In genomic region chr17:48723555-48724239, GRCh38 we compare ENCODE assay signal across 10 cellular contexts. TPM values are rescaled to one million over a fixed set of nuclear protein-coding genes. Genes with fewer than 3 reads are reported as not detected.
DNase-seq lines count a peak whose midpoint lies in the region; ATAC-seq and TF ChIP-seq lines count a peak whose summit lies in the region.
"Had no signal": no experiment of that assay in that cellular context is flagged by ENCODE, and none has a peak within 500 bp of the region (broad histone marks: within the 10 kb centered on the region; RNA-seq: fewer than 3 reads in every experiment).

No MANE protein-coding gene starts in this region.

- H3K27ac ChIP-seq in neural cell (ENCODE audit: low read length) = no peak overlapping the region
- H3K27ac ChIP-seq: heart right ventricle had no signal

- DNase-seq in Daoy (ENCODE audit: low read depth) = peak; percentile 35
- peak; percentile 90 for DNase-seq in MG63
- no peak for DNase-seq in central memory CD8-positive, alpha-beta T cell (ENCODE audit: low spot score in 2 of 2)
- no peak for DNase-seq in NCI-H1694 (lab: John Stamatoyannopoulos, UW)
- no peak for DNase-seq in NCI-H82 treated with DMSO at 0.1 percent for 48 hours (lab: John Stamatoyannopoulos, UW; ENCODE audit: unreplicated experiment)
- no peak for DNase-seq in NCI-H2081 (lab: John Stamatoyannopoulos, UW)
- DNase-seq in activated CD4-positive, CD25-positive, alpha-beta regulatory T cell (lab: John Stamatoyannopoulos, UW) = no peak

- H3K79me2 ChIP-seq in neural cell (replicated peaks; ENCODE audit: insufficient read depth, low read length) = no peaks in the 10 kb centered on the region

- H3K27me3 ChIP-seq in MG63 (no peaks in the 10 kb centered on the region), neural cell (ENCODE audit: insufficient read depth, low read depth, low read length) (peaks cover 100% of the 10 kb centered on the region)

- no peak for TF ChIP-seq EP300 in neural cell (conservative IDR thresholded peaks at IDR 0.05; ENCODE audit: poor library complexity, severe bottlenecking)

- H3K9ac ChIP-seq in neural cell (ENCODE audit: low read length) = no peak overlapping the region

- peak overlapping the region; percentile 57 for H3K4me3 Mint-ChIP-seq in central memory CD8-positive, alpha-beta T cell

- H3F3A ChIP-seq in neural cell (ENCODE audit: insufficient read depth, low read length, poor library complexity, severe bottlenecking) = no peaks in the 10 kb centered on the region

- no peak overlapping the region for H2AFZ ChIP-seq in neural cell (ENCODE audit: low read depth, low read length)

- no peaks in the 10 kb centered on the region for H3K9me3 Mint-ChIP-seq in central memory CD8-positive, alpha-beta T cell

- H3K36me3 ChIP-seq in MG63 = no peaks in the 10 kb centered on the region; the same call in 1 of the 2 replicates
- H3K36me3 ChIP-seq in neural cell (ENCODE audit: insufficient read depth, low read length) = no peaks in the 10 kb centered on the region
- H3K36me3 ChIP-seq: heart right ventricle had no signal

- peaks cover 100% of the 10 kb centered on the region for H3K27me3 Mint-ChIP-seq in central memory CD8-positive, alpha-beta T cell

- H3K4me2 ChIP-seq in neural cell (ENCODE audit: low read length) = no peak overlapping the region

- no peaks in the 10 kb centered on the region for H3K9me3 ChIP-seq in MG63
- H3K9me3 ChIP-seq in neural cell (ENCODE audit: low read length) = peaks cover 6% of the 10 kb centered on the region
- H3K9me3 ChIP-seq: heart right ventricle had no signal

- H4K20me1 ChIP-seq in neural cell (ENCODE audit: insufficient read depth) = no peaks in the 10 kb centered on the region

- ATAC-seq in central memory CD8-positive, alpha-beta T cell (replicated peaks; ENCODE audit: extremely low read depth, poor library complexity, severe bottlenecking) = peak; percentile 22

- H3K27ac Mint-ChIP-seq in central memory CD8-positive, alpha-beta T cell (ENCODE audit: low read depth) = no peak overlapping the region

- no peak for TF ChIP-seq CTCF in neural cell (IDR thresholded peaks at IDR 0.05; ENCODE audit: poor library complexity, severe bottlenecking)

- no peaks in the 10 kb centered on the region for H3K9me2 ChIP-seq in neural cell (ENCODE audit: insufficient read depth, low read length)

- peak overlapping the region; percentile 60 for H3K4me3 ChIP-seq in MG63
- H3K4me3 ChIP-seq in neural cell (ENCODE audit: low read length) = no peak overlapping the region

- no peak for TF ChIP-seq RAD21 in neural cell (conservative IDR thresholded peaks at IDR 0.05)

- peaks cover 34% of the 10 kb centered on the region for H3K4me1 Mint-ChIP-seq in central memory CD8-positive, alpha-beta T cell

- peaks cover 34% of the 10 kb centered on the region for H3K36me3 Mint-ChIP-seq in central memory CD8-positive, alpha-beta T cell (ENCODE audit: insufficient read depth)

TF ChIP-seq in neural cell, 6 proteins besides CTCF, POLR2A, EP300 and RAD21:
- peak; percentile 17 for TF ChIP-seq POLR2AphosphoS5 (IDR thresholded peaks at IDR 0.05)
- TF ChIP-seq REST (IDR thresholded peaks at IDR 0.05; ENCODE audit: borderline replicate concordance) = no peak
- peak; percentile 66 for TF ChIP-seq EZH2 (IDR thresholded peaks at IDR 0.05; ENCODE audit: borderline replicate concordance, insufficient read depth, low read length, poor library complexity, severe bottlenecking)
- no peak for TF ChIP-seq MXI1 (conservative IDR thresholded peaks at IDR 0.05; ENCODE audit: poor library complexity, severe bottlenecking)

RNA-seq across cellular contexts. Expression of gene PRAC2, which starts 0.7 kb away (rescaled TPM):
- total RNA-seq in Daoy (2014; rRNA removed; shearing (Covaris generic)) = not detected in 2 replicates
- 5.0 TPM in 1 of 2 replicates, not detected in the other for total RNA-seq in MG63 (2014; rRNA removed; shearing (Covaris generic); ENCODE audit: low replicate concordance)
- not detected in 2 replicates for polyA plus RNA-seq in neural cell
- not detected in 2 replicates for polyA minus RNA-seq in neural cell
- total RNA-seq: heart right ventricle, skeletal muscle tissue had no signal
- polyA plus RNA-seq: heart right ventricle had no signal

RNA-seq across cellular contexts. Expression of gene PRAC1, which starts 1.4 kb away (rescaled TPM):
- total RNA-seq in Daoy (2014; rRNA removed; shearing (Covaris generic)) = not detected in 2 replicates
- total RNA-seq in MG63 (2014; rRNA removed; shearing (Covaris generic); ENCODE audit: low replicate concordance) = not detected in 2 replicates
- polyA plus RNA-seq in neural cell = not detected in 2 replicates
- polyA minus RNA-seq in neural cell = not detected in 2 replicates
- total RNA-seq: heart right ventricle, skeletal muscle tissue had no signal
- polyA plus RNA-seq: heart right ventricle had no signal

RNA-seq across cellular contexts. Expression of gene HOXB13, which starts 4.9 kb away (rescaled TPM):
- 2.5 and 3.2 TPM in 2 replicates for total RNA-seq in Daoy (2014; rRNA removed; shearing (Covaris generic))
- total RNA-seq in MG63 (2014; rRNA removed; shearing (Covaris generic); ENCODE audit: low replicate concordance) = 6.1 and 10.2 TPM in 2 replicates
- not detected in 2 replicates for polyA plus RNA-seq in neural cell
- not detected in 2 replicates for polyA minus RNA-seq in neural cell
- total RNA-seq: heart right ventricle, skeletal muscle tissue had no signal
- polyA plus RNA-seq: heart right ventricle had no signal

Comparison
In these comparisons a context has a peak if more than half of its experiments do, and no peak if none do; other contexts are left out.
1. DNase-seq: peak in Daoy (single experiment) and MG63 (single experiment); none in central memory CD8-positive, alpha-beta T cell (0 of 2), NCI-H1694 (single experiment), NCI-H82 treated with DMSO at 0.1 percent for 48 hours (single experiment), NCI-H2081 (0 of 2) and activated CD4-positive, CD25-positive, alpha-beta regulatory T cell (0 of 4).